In genomic region chr2:226836548-226836885, GRCh38 we compare ENCODE assay signal across 8 cellular contexts. TPM values are rescaled to one million over a fixed set of nuclear protein-coding genes. Genes with fewer than 3 reads are reported as not detected.
DNase-seq lines count a peak whose midpoint lies in the region; ATAC-seq and TF ChIP-seq lines count a peak whose summit lies in the region.

No MANE protein-coding gene starts in this region.

- no peak for DNase-seq in activated CD8-positive, alpha-beta memory T cell treated with anti-CD3 and anti-CD28 coated beads, Interleukin-2, amount 10 ng/mL, durations not matched to agents 7 days and 5 days
- no peak for DNase-seq in activated CD8-positive, alpha-beta memory T cell treated with anti-CD3 and anti-CD28 coated beads for 24 hours
- no peak for DNase-seq in astrocyte of the spinal cord (ENCODE audit: low read depth, low spot score)
- no peak for DNase-seq in lung (ENCODE audit: low spot score)
- DNase-seq in GF-D8 (lab: John Stamatoyannopoulos, UW) = no peak

- H3K4me1 Mint-ChIP-seq in activated CD8-positive, alpha-beta memory T cell treated with anti-CD3 and anti-CD28 coated beads, Interleukin-2, amount 10 ng/mL, durations not matched to agents 7 days and 5 days = peaks cover 47% of the 10 kb centered on the region

- H3K9me3 Mint-ChIP-seq in activated CD8-positive, alpha-beta memory T cell treated with anti-CD3 and anti-CD28 coated beads, Interleukin-2, amount 10 ng/mL, durations not matched to agents 7 days and 5 days (ENCODE audit: low read depth) = no peaks in the 10 kb centered on the region

- no peaks in the 10 kb centered on the region for H3K36me3 ChIP-seq in lung (ENCODE audit: control insufficient read depth in 2 of 2, insufficient read depth in 2 of 2, low read length in 2 of 2)

- H3K9me3 ChIP-seq in lung (ENCODE audit: control insufficient read depth in 2 of 2, insufficient read depth in 1 of 2, low read length in 1 of 2) = no peaks in the 10 kb centered on the region

- WGBS in lung, 2 donors = 2 to 5% methylated on average over 6 of the region's 6 CpGs

- in situ Hi-C loops in astrocyte of the spinal cord (cut with HindIII; ENCODE audit: low sequenced_read_pairs) = no loop called here

- CTCF ChIA-PET in activated CD8-positive, alpha-beta memory T cell treated with anti-CD3 and anti-CD28 coated beads, Interleukin-2, amount 10 ng/mL, durations not matched to agents 7 days and 5 days (lab: Charles Lee) = interaction anchor here (0.9 to 2.1 kb wide), 3 partner anchors 34 to 38 kb away, joined by 3 to 15 read pairs (median 15); partner anchors contain the start of gene IRS1

- no peaks in the 10 kb centered on the region for H3K27me3 ChIP-seq in lung (ENCODE audit: control insufficient read depth, insufficient read depth)

- H3K4me3 Mint-ChIP-seq in activated CD8-positive, alpha-beta memory T cell treated with anti-CD3 and anti-CD28 coated beads, Interleukin-2, amount 10 ng/mL, durations not matched to agents 7 days and 5 days = peak overlapping the region; percentile 86

- no peak for ATAC-seq in activated CD8-positive, alpha-beta memory T cell treated with anti-CD3 and anti-CD28 coated beads, Interleukin-2, amount 10 ng/mL, durations not matched to agents 7 days and 5 days
- ATAC-seq in HG03342 (IDR thresholded peaks at IDR 0.05; ENCODE audit: unreplicated experiment) = peak; percentile 4
- no peak for ATAC-seq in lung (ENCODE audit: insufficient read depth, low FRiP score)
- no peak for ATAC-seq in GM19023 (IDR thresholded peaks at IDR 0.05; ENCODE audit: unreplicated experiment)
- no peak for ATAC-seq in HG03139 (IDR thresholded peaks at IDR 0.05; ENCODE audit: unreplicated experiment)

- peaks cover 0 to 5% of the 10 kb centered on the region in 2 donors for H3K4me1 ChIP-seq in lung (ENCODE audit: control insufficient read depth in 2 of 2, insufficient read depth in 2 of 2, low read length in 2 of 2)

- TF ChIP-seq CTCF in astrocyte of the spinal cord (IDR thresholded peaks at IDR 0.05; ENCODE audit: low read depth, low read length) = no peak
- TF ChIP-seq CTCF in lung (IDR thresholded peaks at IDR 0.05; ENCODE audit: control extremely low read depth, extremely low read depth) = no peak

- H3K27me3 Mint-ChIP-seq in activated CD8-positive, alpha-beta memory T cell treated with anti-CD3 and anti-CD28 coated beads, Interleukin-2, amount 10 ng/mL, durations not matched to agents 7 days and 5 days = no peaks in the 10 kb centered on the region

- peaks cover 32% of the 10 kb centered on the region for H3K36me3 Mint-ChIP-seq in activated CD8-positive, alpha-beta memory T cell treated with anti-CD3 and anti-CD28 coated beads, Interleukin-2, amount 10 ng/mL, durations not matched to agents 7 days and 5 days

- peak overlapping the region; percentile 66 for H3K4me3 ChIP-seq in astrocyte of the spinal cord (ENCODE audit: low read depth, low read length)
- peak overlapping the region; percentile 76 for H3K4me3 ChIP-seq in lung

- H3K27ac Mint-ChIP-seq in activated CD8-positive, alpha-beta memory T cell treated with anti-CD3 and anti-CD28 coated beads, Interleukin-2, amount 10 ng/mL, durations not matched to agents 7 days and 5 days = peak overlapping the region; percentile 99

- H3K27ac ChIP-seq in lung (ENCODE audit: low read depth in 1 of 2, low read length in 1 of 2) = peak overlapping the region; percentile 95 to 100

RNA-seq across cellular contexts. Expression of gene RHBDD1, which starts 0.7 kb away (rescaled TPM):
- 10 to 100 TPM; 29.8 to 32.2 TPM for total RNA-seq in activated CD8-positive, alpha-beta memory T cell treated with anti-CD3 and anti-CD28 coated beads, Interleukin-2, amount 10 ng/mL, durations not matched to agents 7 days and 5 days
- 10 to 100 TPM; 40.3 to 66.4 TPM for total RNA-seq in lung
- 1 to 10 TPM; 4.8 to 9.1 TPM for polyA plus RNA-seq in lung

RNA-seq across cellular contexts. Expression of gene IRS1, which starts 36.9 kb away (rescaled TPM):
- 1 to 10 TPM; 4.5 to 5.8 TPM for total RNA-seq in activated CD8-positive, alpha-beta memory T cell treated with anti-CD3 and anti-CD28 coated beads, Interleukin-2, amount 10 ng/mL, durations not matched to agents 7 days and 5 days
- total RNA-seq in lung = 10 to 100 TPM; 10.9 to 36.7 TPM
- polyA plus RNA-seq in lung = 1 to 10 TPM; 3.1 to 4.9 TPM
